Comparison of ENCODE assay signal across 17 cellular contexts in genomic region chr6:35160642-35161041, GRCh38. TPM values are rescaled to one million over a fixed set of nuclear protein-coding genes. Genes with fewer than 3 reads are reported as not detected.
"Had no signal": no experiment of that assay in that cellular context is flagged by ENCODE, and none has a peak within 500 bp of the region (broad histone marks: within the 10 kb centered on the region; RNA-seq: fewer than 3 reads in every experiment).

No MANE protein-coding gene starts in this region.

- H3K36me3 ChIP-seq: heart right ventricle, left ventricle myocardium inferior, ovary had no signal

- H3K9me3 ChIP-seq: heart right ventricle, left ventricle myocardium inferior, ovary, testis had no signal

- H3K27me3 ChIP-seq: ovary, testis had no signal

- H3K27ac ChIP-seq: heart right ventricle, left ventricle myocardium inferior, ovary, testis had no signal

- H3K4me3 ChIP-seq: heart right ventricle, left ventricle myocardium inferior, ovary, testis had no signal

- ATAC-seq: activated CD8-positive, alpha-beta T cell treated with anti-CD3 and anti-CD28 coated beads for 36 hours; activated T-cell treated with anti-CD3 and anti-CD28 coated beads, Interleukin-2, amount 50 U/mL, for 72 hours; heart right ventricle had no signal

- H3K4me1 ChIP-seq: testis had no signal

- DNase-seq: activated CD4-positive, alpha-beta T cell treated with anti-CD3 and anti-CD28 coated beads for 4 hours; activated CD8-positive, alpha-beta memory T cell treated with anti-CD3 and anti-CD28 coated beads, Interleukin-2, amount 50 U/mL, for 4 hours; activated CD8-positive, alpha-beta T cell treated with anti-CD3 and anti-CD28 coated beads for 36 hours; activated gamma-delta T cell treated with Interleukin-2 at 50 U/mL for 16 hours; activated naive CD8-positive, alpha-beta T cell treated with anti-CD3 and anti-CD28 coated beads for 36 hours; activated T-cell treated with anti-CD3 and anti-CD28 coated beads, Interleukin-2, amount 50 U/mL, for 72 hours; aorta; foreskin melanocyte; heart right ventricle; left ventricle myocardium inferior; mesendoderm; ovary; stimulated activated CD4-positive, alpha-beta T cell treated with anti-CD3 and anti-CD28 coated beads, Interleukin-15, amount 100 ng/mL, for 24 hours; stimulated activated CD4-positive, alpha-beta T cell treated with anti-CD3 and anti-CD28 coated beads, Interleukin-4, amount 100 ng/mL, for 24 hours; testis had no signal

RNA-seq across cellular contexts. Expression of gene TCP11, which starts 19.5 kb away (rescaled TPM):
- total RNA-seq: activated CD8-positive, alpha-beta T cell treated with anti-CD3 and anti-CD28 coated beads for 36 hours; activated naive CD8-positive, alpha-beta T cell treated with anti-CD3 and anti-CD28 coated beads for 36 hours; activated T-cell treated with anti-CD3 and anti-CD28 coated beads, Interleukin-2, amount 50 U/mL, for 72 hours; heart right ventricle; left ventricle myocardium inferior; skeletal muscle tissue; ureter had no signal

RNA-seq across cellular contexts. Expression of gene SCUBE3, which starts 53.1 kb away (rescaled TPM):
- total RNA-seq: activated CD8-positive, alpha-beta T cell treated with anti-CD3 and anti-CD28 coated beads for 36 hours; activated naive CD8-positive, alpha-beta T cell treated with anti-CD3 and anti-CD28 coated beads for 36 hours had no signal
